Comparison of ENCODE assay signal across 30 cellular contexts in the genomic region with DNA sequence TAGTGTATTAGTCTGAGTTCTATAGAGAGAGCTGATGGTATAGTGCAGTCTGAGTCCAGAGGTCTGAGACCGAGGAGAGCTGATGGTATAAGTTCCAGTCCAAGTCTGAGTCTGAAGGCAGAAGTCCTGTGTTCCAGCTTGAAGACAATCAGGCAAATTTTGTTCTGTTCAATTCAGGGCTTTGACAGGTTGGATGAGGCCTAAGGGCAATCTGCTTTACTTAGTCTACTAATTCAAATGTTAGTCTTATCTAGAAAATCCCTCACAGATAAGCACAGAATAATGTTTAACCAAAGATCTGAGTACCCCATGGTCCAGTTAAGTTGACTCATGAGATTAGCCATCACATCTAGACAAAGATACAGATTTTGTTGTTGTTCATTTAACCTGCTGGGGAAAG.
"Had no signal": no experiment of that assay in that cellular context is flagged by ENCODE, and none has a peak within 500 bp of the region (broad histone marks: within the 10 kb centered on the region; RNA-seq: fewer than 3 reads in every experiment).

No MANE protein-coding gene starts in this region.

- H3K9me3 ChIP-seq: neutrophil, pancreas, psoas muscle, right lobe of liver, sigmoid colon, spleen, suprapubic skin, testis, tibial artery, upper lobe of right lung, uterus had no signal

- H3K36me3 Mint-ChIP-seq: naive thymus-derived CD8-positive, alpha-beta T cell; natural killer cell treated with Interleukin-12 subunit alpha and Interleukin-12 subunit beta and Interleukin-15 and Interleukin-18, amount 100 ng/mL, for 72 hours; stimulated activated memory B cell treated with anti-CD40 and anti-IgM and Interleukin-4, amounts not matched to agents 10 μg/mL and 1 μg/mL and 100 μg/mL, for 72 hours; type B pancreatic cell had no signal

- DNase-seq: naive thymus-derived CD8-positive, alpha-beta T cell; nephron progenitor cell; nucleus accumbens; pancreas; psoas muscle; right cardiac atrium; right lobe of liver; sigmoid colon; spleen; stimulated activated CD4-positive, alpha-beta T cell treated with anti-CD3 and anti-CD28 coated beads, Interleukin-12 subunit alpha, Interleukin-12 subunit beta, amount 100 ng/mL, for 4 hours; stimulated activated CD4-positive, alpha-beta T cell treated with anti-CD3 and anti-CD28 coated beads, Interleukin-1b, Interleukin-23, amount 100 ng/mL, for 48 hours; stimulated activated CD4-positive, alpha-beta T cell treated with anti-CD3 and anti-CD28 coated beads, Interleukin-4, amount 100 ng/mL, for 1 hour; stimulated activated CD4-positive, alpha-beta T cell treated with anti-CD3 and anti-CD28 coated beads, Interleukin-4, amount 100 ng/mL, for 4 hours; stimulated activated CD8-positive, alpha-beta memory T cell treated with anti-CD3 and anti-CD28 coated beads, Interleukin-4, amount 100 ng/mL, for 48 hours; stimulated activated naive CD4-positive, alpha-beta T cell; stimulated activated naive CD8-positive, alpha-beta T cell treated with anti-CD3 and anti-CD28 coated beads, Interleukin-15, amount 100 ng/mL, for 72 hours; stimulated activated naive CD8-positive, alpha-beta T cell treated with anti-CD3 and anti-CD28 coated beads, Interleukin-15, Interleukin-2, amounts not matched to agents 100 U/mL and 50 U/mL, for 24 hours; substantia nigra; testis; tibial artery; transverse colon; upper lobe of right lung; uterus had no signal

- H3K27ac ChIP-seq: neutrophil, pancreas, psoas muscle, right lobe of liver, sigmoid colon, spleen, suprapubic skin, testis, tibial artery, upper lobe of right lung, uterus had no signal

- H3K27me3 Mint-ChIP-seq: naive thymus-derived CD8-positive, alpha-beta T cell; natural killer cell treated with Interleukin-12 subunit alpha and Interleukin-12 subunit beta and Interleukin-15 and Interleukin-18, amount 100 ng/mL, for 72 hours; stimulated activated memory B cell treated with anti-CD40 and anti-IgM and Interleukin-4, amounts not matched to agents 10 μg/mL and 1 μg/mL and 100 μg/mL, for 72 hours; stimulated activated naive CD8-positive, alpha-beta T cell treated with anti-CD3 and anti-CD28 coated beads, Interleukin-15, amount 100 ng/mL, for 72 hours had no signal

- H3K36me3 ChIP-seq: neutrophil, pancreas, right lobe of liver, sigmoid colon, spleen, suprapubic skin, tibial artery, transverse colon, upper lobe of right lung, uterus had no signal

- H3K4me1 ChIP-seq: pancreas, psoas muscle, right lobe of liver, sigmoid colon, spleen, suprapubic skin, testis, tibial artery, upper lobe of right lung, uterus had no signal

- ATAC-seq: naive thymus-derived CD8-positive, alpha-beta T cell; natural killer cell treated with Interleukin-12 subunit alpha and Interleukin-12 subunit beta and Interleukin-15 and Interleukin-18, amount 100 ng/mL, for 72 hours; pancreas; psoas muscle; right cardiac atrium; right lobe of liver; stimulated activated memory B cell treated with anti-CD40 and anti-IgM and Interleukin-4, amounts not matched to agents 10 μg/mL and 1 μg/mL and 100 μg/mL, for 72 hours; stimulated activated naive CD8-positive, alpha-beta T cell treated with anti-CD3 and anti-CD28 coated beads, Interleukin-15, amount 100 ng/mL, for 72 hours; stimulated activated naive CD8-positive, alpha-beta T cell treated with anti-CD3 and anti-CD28 coated beads, Interleukin-15, Interleukin-2, amounts not matched to agents 100 U/mL and 50 U/mL, for 24 hours; upper lobe of right lung had no signal

- H3K4me2 ChIP-seq: smooth muscle cell had no signal

- H3K27ac Mint-ChIP-seq: naive thymus-derived CD8-positive, alpha-beta T cell; natural killer cell treated with Interleukin-12 subunit alpha and Interleukin-12 subunit beta and Interleukin-15 and Interleukin-18, amount 100 ng/mL, for 72 hours; nephron progenitor cell; stimulated activated memory B cell treated with anti-CD40 and anti-IgM and Interleukin-4, amounts not matched to agents 10 μg/mL and 1 μg/mL and 100 μg/mL, for 72 hours; stimulated activated naive CD8-positive, alpha-beta T cell treated with anti-CD3 and anti-CD28 coated beads, Interleukin-15, amount 100 ng/mL, for 72 hours; type B pancreatic cell had no signal

- H3K4me1 Mint-ChIP-seq: naive thymus-derived CD8-positive, alpha-beta T cell; nephron progenitor cell; neural crest cell; stimulated activated memory B cell treated with anti-CD40 and anti-IgM and Interleukin-4, amounts not matched to agents 10 μg/mL and 1 μg/mL and 100 μg/mL, for 72 hours; stimulated activated naive CD8-positive, alpha-beta T cell treated with anti-CD3 and anti-CD28 coated beads, Interleukin-15, amount 100 ng/mL, for 72 hours had no signal

- H3K4me3 Mint-ChIP-seq: naive thymus-derived CD8-positive, alpha-beta T cell; natural killer cell treated with Interleukin-12 subunit alpha and Interleukin-12 subunit beta and Interleukin-15 and Interleukin-18, amount 100 ng/mL, for 72 hours; nephron progenitor cell; neural crest cell; stimulated activated memory B cell treated with anti-CD40 and anti-IgM and Interleukin-4, amounts not matched to agents 10 μg/mL and 1 μg/mL and 100 μg/mL, for 72 hours; stimulated activated naive CD8-positive, alpha-beta T cell treated with anti-CD3 and anti-CD28 coated beads, Interleukin-15, amount 100 ng/mL, for 72 hours; type B pancreatic cell had no signal

- H3K27me3 ChIP-seq: neutrophil, pancreas, right lobe of liver, sigmoid colon, spleen, suprapubic skin, testis, tibial artery, transverse colon, upper lobe of right lung, uterus had no signal

- FAIRE-seq: pancreas had no signal

- H3K4me3 ChIP-seq: pancreas, psoas muscle, right lobe of liver, sigmoid colon, smooth muscle cell, spleen, suprapubic skin, testis, tibial artery, transverse colon, upper lobe of right lung, uterus had no signal

- H3K9me3 Mint-ChIP-seq: nephron progenitor cell; stimulated activated memory B cell treated with anti-CD40 and anti-IgM and Interleukin-4, amounts not matched to agents 10 μg/mL and 1 μg/mL and 100 μg/mL, for 72 hours had no signal
